20 cellular contexts compared by ENCODE assay signal in genomic region chr10:31296754-31297153, GRCh38. TPM values are rescaled to one million over a fixed set of nuclear protein-coding genes. Genes with fewer than 3 reads are reported as not detected.
DNase-seq lines count a peak whose midpoint lies in the region; ATAC-seq, FAIRE-seq and TF ChIP-seq lines count a peak whose summit lies in the region.
"Had no signal": no experiment of that assay in that cellular context is flagged by ENCODE, and none has a peak within 500 bp of the region (broad histone marks: within the 10 kb centered on the region; RNA-seq: fewer than 3 reads in every experiment).

No MANE protein-coding gene starts in this region.

- no peaks in the 10 kb centered on the region for H3K79me2 ChIP-seq in fibroblast of lung (ENCODE audit: control insufficient read depth, insufficient read depth, low read length)

- H3K4me3 ChIP-seq in IMR-90 (ENCODE audit: insufficient read depth, low read depth, low read length) (no peak overlapping the region), fibroblast of lung (replicated peaks in 1 of 4; ENCODE audit: control extremely low read depth in 1 of 4, insufficient read depth in 1 of 4, low read depth in 3 of 4, low read length in 4 of 4) (no peak overlapping the region)
- H3K4me3 ChIP-seq: BLaER1, GM12878, HAP-1 had no signal

- TF ChIP-seq POLR2A in IMR-90 (IDR thresholded peaks at IDR 0.05; ENCODE audit: low read depth, low read length): no peak

- H3K27ac ChIP-seq in IMR-90 (ENCODE audit: insufficient read depth, low read length) (peak overlapping the region; percentile 86), fibroblast of lung (ENCODE audit: insufficient read depth, low read length) (peak overlapping the region; percentile 1)
- H3K27ac ChIP-seq: BLaER1, C4-2B had no signal

- H3K4me2 ChIP-seq in IMR-90 (ENCODE audit: low read depth, low read length): peak overlapping the region; percentile 42; the same call in 1 of the 2 replicates
- H3K4me2 ChIP-seq in fibroblast of lung (ENCODE audit: extremely low read depth, insufficient read depth, low read length): peak overlapping the region; percentile 19
- H3K4me2 ChIP-seq: BLaER1 had no signal

- intact Hi-C loops in IMR-90 (cut with micrococcal nuclease): no loop called here

- H2AFZ ChIP-seq in IMR-90 (replicated peaks; ENCODE audit: low read length, poor library complexity) (no peak overlapping the region), fibroblast of lung (ENCODE audit: low read length) (no peak overlapping the region)

- H2AK9ac ChIP-seq in IMR-90 (replicated peaks; ENCODE audit: low read depth, low read length, poor library complexity): no peak overlapping the region

- TF ChIP-seq CTCF in IMR-90 (conservative IDR thresholded peaks at IDR 0.05; ENCODE audit: low read depth, low read length): no peak
- no peak for TF ChIP-seq CTCF in fibroblast of lung (conservative IDR thresholded peaks at IDR 0.05 in 1 of 2, IDR thresholded peaks at IDR 0.05 in 1 of 2; ENCODE audit: low read depth in 1 of 2, low read length in 2 of 2)

- peak overlapping the region; percentile 98 for H2BK120ac ChIP-seq in IMR-90 (ENCODE audit: low read depth, low read length)

- in situ Hi-C loops in IMR-90 (cut with MboI; ENCODE audit: low sequenced_read_pairs): no loop called here

- peak overlapping the region; percentile 98 for H2BK5ac ChIP-seq in IMR-90 (ENCODE audit: low read depth, low read length, poor library complexity, severe bottlenecking)

- peak overlapping the region; percentile 77 to 96 for H4K8ac ChIP-seq in IMR-90 (ENCODE audit: low read depth in 2 of 2, low read length in 2 of 2)

- CTCF ChIA-PET in IMR-90 (lab: Yijun Ruan, JAX): no interaction called here

- no peak for FAIRE-seq in urothelium cell line (lab: Jason Lieb, UNC)
- FAIRE-seq: GM12878, GM19239, H54 had no signal

- H3K14ac ChIP-seq in IMR-90 (replicated peaks; ENCODE audit: low read depth, low read length): peak overlapping the region; percentile 98

- dilution Hi-C loops in IMR-90 (cut with HindIII; ENCODE audit: low sequenced_read_pairs, unreplicated experiment): no loop called here

- peaks cover 9% of the 10 kb centered on the region for H3K9me1 ChIP-seq in IMR-90 (ENCODE audit: insufficient read depth, low read length)

- peaks cover 5 to 11% of the 10 kb centered on the region in 2 experiments; a peak in 3 of 4 replicates for H3K79me1 ChIP-seq in IMR-90 (ENCODE audit: low read depth in 1 of 2, low read length in 2 of 2)

- DNase-seq in ELR (ENCODE audit: low read depth): peak; percentile 37
- peak; percentile 73 for DNase-seq in IMR-90
- peak in 1 of 2 donors; percentile 47 for DNase-seq in fibroblast of lung (ENCODE audit: low read depth in 2 of 2)
- DNase-seq in NCI-H2196 (lab: John Stamatoyannopoulos, UW; ENCODE audit: unreplicated experiment): no peak
- DNase-seq in urothelium cell line (ENCODE audit: low spot score): no peak
- DNase-seq in GF-D8 (lab: John Stamatoyannopoulos, UW): no peak
- DNase-seq: Caco-2; CD4-positive, CD25-positive, alpha-beta regulatory T cell; CD8-positive, alpha-beta T cell; DMS153; DND-41; EL; GOT3 had no signal

- H3K27me3 ChIP-seq in IMR-90 (ENCODE audit: control insufficient read depth, insufficient read depth, low read length) (no peaks in the 10 kb centered on the region), fibroblast of lung (ENCODE audit: control insufficient read depth, insufficient read depth, low read length) (no peaks in the 10 kb centered on the region)
- H3K27me3 ChIP-seq: BLaER1 had no signal

- peak overlapping the region; percentile 55; the same call in 1 of the 2 replicates for H3K23ac ChIP-seq in IMR-90 (ENCODE audit: low read depth, low read length)

- POLR2A ChIA-PET in IMR-90 (lab: Charles Lee; ENCODE audit: unreplicated experiment): no interaction called here

- H2AK5ac ChIP-seq in IMR-90 (ENCODE audit: low read depth, low read length): peak overlapping the region; percentile 99

- peak overlapping the region; percentile 97 for H2BK20ac ChIP-seq in IMR-90 (ENCODE audit: low read depth, low read length)

- H3K4me1 ChIP-seq in IMR-90 (ENCODE audit: control insufficient read depth, insufficient read depth, low read length): peaks cover 11% of the 10 kb centered on the region
- peaks cover 4% of the 10 kb centered on the region for H3K4me1 ChIP-seq in fibroblast of lung (ENCODE audit: control insufficient read depth, extremely low read depth, insufficient read depth, low read length)
- H3K4me1 ChIP-seq: BLaER1, Caco-2, HAP-1 had no signal

- H3K9me3 ChIP-seq in IMR-90 (ENCODE audit: control insufficient read depth, insufficient read depth, low read length): no peaks in the 10 kb centered on the region
- no peaks in the 10 kb centered on the region for H3K9me3 ChIP-seq in fibroblast of lung (ENCODE audit: control insufficient read depth, insufficient read depth, low read depth, low read length)
- H3K9me3 ChIP-seq: BLaER1, Caco-2, HAP-1 had no signal

- H3K56ac ChIP-seq in IMR-90 (ENCODE audit: extremely low read depth, insufficient read depth, low read length): peak overlapping the region; percentile 86

- H4K5ac ChIP-seq in IMR-90 (ENCODE audit: low read depth, low read length): peak overlapping the region; percentile 86

- WGBS in IMR-90 (ENCODE audit: extremely low coverage in 2 of 2, insufficient read length in 1 of 2), 2 experiments: no CpG with 5 or more reads among the region's 1 CpG

- H3K18ac ChIP-seq in IMR-90 (ENCODE audit: low read depth, low read length): peak overlapping the region; percentile 92

- peak; percentile 82 for ATAC-seq in IMR-90 (ENCODE audit: low read depth)
- ATAC-seq in GM21529 (IDR thresholded peaks at IDR 0.05; ENCODE audit: unreplicated experiment): no peak
- ATAC-seq: CD8-positive, alpha-beta T cell; GM12878 had no signal

- peak overlapping the region; percentile 100 for H3K4ac ChIP-seq in IMR-90 (ENCODE audit: low read depth, low read length)

- BruUV-seq in IMR-90 (replicated peaks; lab: Mats Ljungman, UMichigan): no TSS peak

- H4K20me1 ChIP-seq in IMR-90 (ENCODE audit: insufficient read depth, low read length) (no peaks in the 10 kb centered on the region), fibroblast of lung (ENCODE audit: control insufficient read depth, extremely low read depth, insufficient read depth, low read length) (no peaks in the 10 kb centered on the region)
- H4K20me1 ChIP-seq: BLaER1 had no signal

- no peak for TF ChIP-seq RAD21 in IMR-90 (IDR thresholded peaks at IDR 0.05; ENCODE audit: low read length)

- H3K9ac ChIP-seq in IMR-90 (ENCODE audit: low read depth, low read length): peak overlapping the region; percentile 12; the same call in 1 of the 2 replicates
- H3K9ac ChIP-seq in fibroblast of lung (ENCODE audit: insufficient read depth, low read length): no peak overlapping the region
- H3K9ac ChIP-seq: BLaER1 had no signal

- H4K91ac ChIP-seq in IMR-90 (ENCODE audit: insufficient read depth, low read depth, low read length): peak overlapping the region; percentile 99

- peak overlapping the region; percentile 100 for H2BK15ac ChIP-seq in IMR-90 (ENCODE audit: low read depth, low read length)

- H3K36me3 ChIP-seq in IMR-90 (ENCODE audit: control insufficient read depth, insufficient read depth, low read length) (no peaks in the 10 kb centered on the region), fibroblast of lung (ENCODE audit: control insufficient read depth, insufficient read depth, low read length) (no peaks in the 10 kb centered on the region)
- H3K36me3 ChIP-seq: BLaER1, HAP-1 had no signal

TF ChIP-seq in IMR-90, 13 proteins besides CTCF, POLR2A, EP300 and RAD21:
- no peak for TF ChIP-seq CHD1 (IDR thresholded peaks at IDR 0.05; ENCODE audit: low read depth, low read length)
TF ChIP-seq in IMR-90: peak in this region for 0.

RNA-seq across cellular contexts. Expression of gene ZEB1, which starts 22.3 kb away (rescaled TPM):
- total RNA-seq in IMR-90 (2012; rRNA removed) (108 and 139 TPM in 2 replicates), fibroblast of lung (172 and 221 TPM in 2 replicates)
- polyA plus RNA-seq in IMR-90 (2012; rRNA removed) (21.7 and 23.7 TPM in 2 replicates), fibroblast of lung (73.7 and 119 TPM in 2 replicates)
- polyA plus RNA-seq in IMR-90 (2012; cell fraction: cytosol; rRNA removed): 5.6 and 6.0 TPM in 2 replicates
- 8.5 and 80.1 TPM in 2 replicates for polyA plus RNA-seq in IMR-90 (2012; cell fraction: nucleus; rRNA removed; ENCODE audit: low replicate concordance)
- 40.7 and 62.5 TPM in 2 replicates for polyA plus RNA-seq in fibroblast of lung (2012)
- polyA minus RNA-seq in fibroblast of lung (ENCODE audit: low replicate concordance): 17.8 and 26.5 TPM in 2 replicates
- total RNA-seq: Caco-2 had no signal

Comparison
In these comparisons a context has a peak if more than half of its experiments do, and no peak if none do; other contexts are left out.
1. DNase-seq: peak in ELR (single experiment) and IMR-90 (single experiment); none in NCI-H2196 (single experiment), urothelium cell line (single experiment) and GF-D8 (single experiment).